In the genomic region with DNA sequence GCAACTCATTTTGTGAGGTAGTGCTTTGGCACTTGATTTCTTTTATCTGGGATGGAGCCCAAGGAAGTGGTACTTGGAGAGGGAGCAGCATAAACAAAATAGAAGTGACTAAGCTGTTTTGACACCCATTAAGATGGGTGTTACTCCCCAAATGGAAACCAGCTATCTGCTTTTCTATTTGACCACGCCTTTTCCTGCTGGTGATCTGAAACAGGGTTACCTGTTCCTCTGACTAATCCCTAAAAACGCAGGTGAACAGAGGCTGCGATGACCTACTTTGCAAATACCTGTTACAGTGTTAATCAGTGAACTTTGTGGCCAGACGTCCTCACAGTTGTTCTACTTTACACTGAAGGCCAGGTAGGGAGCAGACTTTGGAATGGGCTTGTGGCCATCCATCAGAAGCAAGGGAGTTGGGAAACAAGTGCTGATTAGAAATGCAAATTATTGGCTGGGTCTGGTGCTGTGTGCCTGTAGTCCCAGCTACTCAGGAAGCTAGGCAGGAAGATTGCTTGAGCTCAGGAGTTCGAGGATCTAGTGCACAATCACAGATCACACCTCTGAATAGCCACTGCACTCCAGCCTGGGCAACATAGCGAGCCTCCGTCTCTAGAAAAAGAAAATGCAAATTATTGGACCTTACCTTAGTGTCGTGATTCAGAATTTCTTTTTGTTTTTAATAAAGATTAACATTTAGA, we compare ENCODE assay signal across 18 cellular contexts. TPM values are rescaled to one million over a fixed set of nuclear protein-coding genes. Genes with fewer than 3 reads are reported as not detected.
DNase-seq lines count a peak whose midpoint lies in the region; ATAC-seq and TF ChIP-seq lines count a peak whose summit lies in the region.
"Had no signal": no experiment of that assay in that cellular context is flagged by ENCODE, and none has a peak within 500 bp of the region (broad histone marks: within the 10 kb centered on the region; RNA-seq: fewer than 3 reads in every experiment).

No MANE protein-coding gene starts in this region.

- in situ Hi-C loops in astrocyte of the spinal cord (cut with HindIII; ENCODE audit: low sequenced_read_pairs), result no loop called here

- H3K27ac ChIP-seq in foreskin keratinocyte (peak overlapping the region; percentile 41), stomach (peak overlapping the region in 4 of 5 donors; percentile 22 to 85 (median 82))
- H3K27ac ChIP-seq: gastrocnemius medialis had no signal

- DNase-seq in HCEC 1CT, result peak; percentile 7
- DNase-seq in astrocyte of the spinal cord (ENCODE audit: low read depth, low spot score), result peak; percentile 60
- DNase-seq in foreskin keratinocyte, result peak; percentile 73 to 88
- peak; percentile 66 for DNase-seq in stomach
- no peak for DNase-seq in type B pancreatic cell (ENCODE audit: extremely low spot score, unreplicated experiment)
- no peak for DNase-seq in NCI-H146 treated with DMSO at 0.1 percent for 48 hours (lab: John Stamatoyannopoulos, UW; ENCODE audit: unreplicated experiment)
- no peak for DNase-seq in OCI-M2 (lab: John Stamatoyannopoulos, UW; ENCODE audit: unreplicated experiment)
- no peak for DNase-seq in DMS153 treated with DMSO at 0.1 percent for 48 hours (lab: John Stamatoyannopoulos, UW; ENCODE audit: unreplicated experiment)
- DNase-seq: activated CD4-positive, alpha-beta T cell treated with anti-CD3 and anti-CD28 coated beads for 36 hours; activated naive CD4-positive, alpha-beta T cell treated with Interleukin-2 at 50 U/mL for 16 hours; BE2C; DMS153; gastrocnemius medialis; NCI-H1092 treated with DMSO at 0.1 percent for 48 hours; NCI-H2171; SHP77 treated with DMSO at 0.1 percent for 48 hours had no signal

- H3K27me3 Mint-ChIP-seq in type B pancreatic cell, result no peaks in the 10 kb centered on the region
- H3K27me3 Mint-ChIP-seq: activated CD4-positive, alpha-beta T cell treated with anti-CD3 and anti-CD28 coated beads for 36 hours had no signal

- 49 to 70% (median 56%) methylated on average over 8 of the region's 8 CpGs for WGBS in stomach, 5 donors

- no peak overlapping the region for H3K4me3 Mint-ChIP-seq in type B pancreatic cell
- H3K4me3 Mint-ChIP-seq: activated CD4-positive, alpha-beta T cell treated with anti-CD3 and anti-CD28 coated beads for 36 hours; brain; neural crest cell had no signal

- no peak overlapping the region for H3K4me3 ChIP-seq in astrocyte of the spinal cord (ENCODE audit: low read depth, low read length)
- no peak overlapping the region for H3K4me3 ChIP-seq in stomach
- H3K4me3 ChIP-seq: gastrocnemius medialis had no signal

- intact Hi-C loops in stomach (cut with DNase I; ENCODE audit: low total_unique reads), result no loop called here

- TF ChIP-seq CTCF in astrocyte of the spinal cord (IDR thresholded peaks at IDR 0.05; ENCODE audit: low read depth, low read length) (no peak), foreskin keratinocyte (conservative IDR thresholded peaks at IDR 0.05) (no peak), stomach (IDR thresholded peaks at IDR 0.05) (no peak), type B pancreatic cell (conservative IDR thresholded peaks at IDR 0.05) (no peak)

- peaks cover 0 to 6% (median 0%) of the 10 kb centered on the region in 4 donors for H3K9me3 ChIP-seq in stomach
- H3K9me3 ChIP-seq: gastrocnemius medialis had no signal

- H3K9me3 Mint-ChIP-seq in type B pancreatic cell, result no peaks in the 10 kb centered on the region

- TF ChIP-seq POLR2A in stomach (IDR thresholded peaks at IDR 0.05), result no peak

- no peak for TF ChIP-seq EP300 in stomach (IDR thresholded peaks at IDR 0.05)

- H3K36me3 ChIP-seq in stomach, result no peaks in the 10 kb centered on the region
- H3K36me3 ChIP-seq: BE2C, gastrocnemius medialis had no signal

- H3K27me3 ChIP-seq in foreskin keratinocyte (no peaks in the 10 kb centered on the region), stomach (no peaks in the 10 kb centered on the region)
- H3K27me3 ChIP-seq: BE2C, gastrocnemius medialis had no signal

- peak; percentile 62 for ATAC-seq in foreskin keratinocyte
- ATAC-seq: activated CD4-positive, alpha-beta T cell treated with anti-CD3 and anti-CD28 coated beads for 36 hours; gastrocnemius medialis had no signal

- no peaks in the 10 kb centered on the region for H3K36me3 Mint-ChIP-seq in type B pancreatic cell
- H3K36me3 Mint-ChIP-seq: brain had no signal

- H3K4me1 ChIP-seq in foreskin keratinocyte (peaks cover 18% of the 10 kb centered on the region), stomach (peaks cover 16 to 52% (median 36%) of the 10 kb centered on the region in 4 donors)
- H3K4me1 ChIP-seq: BE2C had no signal

- peaks cover 17% of the 10 kb centered on the region for H3K4me1 Mint-ChIP-seq in type B pancreatic cell (ENCODE audit: unreplicated experiment)

- no peak overlapping the region for H3K27ac Mint-ChIP-seq in type B pancreatic cell
- H3K27ac Mint-ChIP-seq: activated CD4-positive, alpha-beta T cell treated with anti-CD3 and anti-CD28 coated beads for 36 hours; brain had no signal

RNA-seq across cellular contexts. Expression of gene HECTD1, which starts 58.3 kb away (rescaled TPM):
- total RNA-seq in foreskin keratinocyte (93.4 and 98.9 TPM in 2 replicates), stomach (100 to 1,000 TPM; 158 to 529 (median 237) TPM), type B pancreatic cell (ENCODE audit: low replicate concordance) (138 and 143 TPM in 2 replicates)
- polyA plus RNA-seq in foreskin keratinocyte (26.4 and 29.4 TPM in 2 replicates), stomach (10 to 100 TPM; 33.5 to 44.3 (median 35.6) TPM)

Comparison
In these comparisons a context has a peak if more than half of its experiments do, and no peak if none do; other contexts are left out.
1. DNase-seq: peak in HCEC 1CT (single experiment), astrocyte of the spinal cord (single experiment), foreskin keratinocyte (2 of 2) and stomach (single experiment); none in type B pancreatic cell (single experiment), NCI-H146 treated with DMSO at 0.1 percent for 48 hours (single experiment), OCI-M2 (single experiment) and DMS153 treated with DMSO at 0.1 percent for 48 hours (single experiment).